ENCODE assay signal across 8 cellular contexts in genomic region chr11:90222459-90223247, GRCh38. TPM values are rescaled to one million over a fixed set of nuclear protein-coding genes. Genes with fewer than 3 reads are reported as not detected.
DNase-seq lines count a peak whose midpoint lies in the region; ATAC-seq, FAIRE-seq and TF ChIP-seq lines count a peak whose summit lies in the region.

Gene CHORDC1 (minus strand): TSS chr11:90223049. CDS start chr11:90222954, 95 bp downstream.

- peaks cover 0 to 10% of the 10 kb centered on the region in 2 experiments for H3K36me3 ChIP-seq in keratinocyte (ENCODE audit: control insufficient read depth in 2 of 2, extremely low read depth in 1 of 2, insufficient read depth in 2 of 2, low read length in 2 of 2)

- TF ChIP-seq CTCF in keratinocyte (optimal IDR thresholded peaks at IDR 0.05 in 1 of 3, IDR thresholded peaks at IDR 0.05 in 1 of 3, conservative IDR thresholded peaks at IDR 0.05 in 1 of 3; ENCODE audit: extremely low read depth in 1 of 3, insufficient read depth in 2 of 3, low read length in 3 of 3), result no peak

- dilution Hi-C loops in keratinocyte (cut with MboI; ENCODE audit: extremely low pct_ligation_motif_present, low sequenced_read_pairs), result no loop called here

- H4K20me1 ChIP-seq in keratinocyte (ENCODE audit: control insufficient read depth, extremely low read depth, insufficient read depth, low read length), result peaks cover 30% of the 10 kb centered on the region

- H3K9ac ChIP-seq in keratinocyte (ENCODE audit: control insufficient read depth, extremely low read depth, insufficient read depth, low read length), result peak within 1 kb of the TSS; percentile 89

- peaks cover 2% of the 10 kb centered on the region for H3K9me1 ChIP-seq in keratinocyte (ENCODE audit: control insufficient read depth, extremely low read depth, insufficient read depth, low read length)

- peaks cover 59% of the 10 kb centered on the region for H3K79me2 ChIP-seq in keratinocyte (ENCODE audit: control insufficient read depth, insufficient read depth, low read length)

- peak within 1 kb of the TSS; percentile 99 for H2AFZ ChIP-seq in keratinocyte (ENCODE audit: control insufficient read depth, low read length)

- H3K27ac ChIP-seq in keratinocyte (ENCODE audit: control insufficient read depth, insufficient read depth, low read length), result peak within 1 kb of the TSS; percentile 81

- peaks cover 2% of the 10 kb centered on the region for H3K9me3 ChIP-seq in keratinocyte (ENCODE audit: control insufficient read depth, low read depth, low read length)

- no peak for FAIRE-seq in keratinocyte (lab: Jason Lieb, UNC)

- ATAC-seq in GM19025 (IDR thresholded peaks at IDR 0.05; ENCODE audit: low read depth, unreplicated experiment), result peak; percentile 91
- ATAC-seq in HG03280 (IDR thresholded peaks at IDR 0.05; ENCODE audit: unreplicated experiment), result peak; percentile 90

- H3K4me1 ChIP-seq in keratinocyte (ENCODE audit: control insufficient read depth, extremely low read depth, insufficient read depth, low read length), result peaks cover 28% of the 10 kb centered on the region

- peak within 1 kb of the TSS; percentile 88 for H3K4me2 ChIP-seq in keratinocyte (ENCODE audit: control insufficient read depth, extremely low read depth, insufficient read depth, low read depth, low read length)

- no peaks in the 10 kb centered on the region for H3K27me3 ChIP-seq in keratinocyte (ENCODE audit: control insufficient read depth, extremely low read depth, insufficient read depth, low read length)

- peak within 1 kb of the TSS; percentile 90 to 97 (median 91) for H3K4me3 ChIP-seq in keratinocyte (ENCODE audit: control insufficient read depth in 2 of 3, extremely low read depth in 1 of 3, insufficient read depth in 2 of 3, low read depth in 1 of 3, low read length in 3 of 3)

- DNase-seq in AG20443 (ENCODE audit: low spot score) (peak; percentile 96), NCI-H460 (ENCODE audit: extremely low read depth, low read depth) (peak; percentile 83), cerebellum (ENCODE audit: low spot score) (peak; percentile 86), keratinocyte (ENCODE audit: low read depth, low spot score) (peak; percentile 21)
- DNase-seq in activated CD4-positive, CD25-positive, alpha-beta regulatory T cell treated with anti-CD3 and anti-CD28 coated beads, Interleukin-2, amount 50 U/mL, for 72 hours, result peak; percentile 94
- DNase-seq in stimulated activated CD4-positive, alpha-beta T cell treated with anti-CD3 and anti-CD28 coated beads, Interleukin-15, amount 100 ng/mL, for 1 hour (ENCODE audit: low read depth in 1 of 2, low spot score in 1 of 2), result peak; percentile 86 to 92

RNA-seq across cellular contexts. Expression of gene CHORDC1, which starts in this region (rescaled TPM):
- total RNA-seq in NCI-H460 (2014; rRNA removed; shearing (Covaris generic)), result 33.8 and 37.5 TPM in 2 replicates
- 47.7 and 48.7 TPM in 2 replicates for polyA plus RNA-seq in NCI-H460 (2014; cell fraction: nucleus; rRNA removed)
- total RNA-seq in cerebellum, result 57.7 TPM
- polyA plus RNA-seq in keratinocyte, result 27.6 to 50.7 TPM (median 28.7 TPM) in 3 replicates
- 66.7 TPM for polyA plus RNA-seq in keratinocyte (2011; ENCODE audit: low read depth)
- polyA plus RNA-seq in keratinocyte (2011; cell fraction: cytosol; rRNA removed), result 17.7 and 19.7 TPM in 2 replicates
- polyA plus RNA-seq in keratinocyte (2011; cell fraction: nucleus; rRNA removed), result 30.9 and 51.7 TPM in 2 replicates
- polyA plus RNA-seq in keratinocyte (2012; ENCODE audit: low replicate concordance), result 47.6 and 54.8 TPM in 2 replicates
- 32.9 to 38.6 TPM (median 38.0 TPM) in 3 replicates for polyA minus RNA-seq in keratinocyte
- polyA minus RNA-seq in keratinocyte (2011; cell fraction: cytosol; rRNA and poly(A)+ RNA removed), result 21.7 TPM
- 31.5 and 39.9 TPM in 2 replicates for polyA minus RNA-seq in keratinocyte (2011; cell fraction: nucleus; rRNA and poly(A)+ RNA removed)

Comparison
In these comparisons a context has a peak if more than half of its experiments do, and no peak if none do; other contexts are left out.
1. Peak in every context shown above with its lines: DNase-seq, ATAC-seq, H3K4me3 ChIP-seq and H3K27ac ChIP-seq.
2. DNase-seq: peak in every context shown above with its lines; median percentile 96 in AG20443; 94 in activated CD4-positive, CD25-positive, alpha-beta regulatory T cell treated with anti-CD3 and anti-CD28 coated beads, Interleukin-2, amount 50 U/mL, for 72 hours; 89 in stimulated activated CD4-positive, alpha-beta T cell treated with anti-CD3 and anti-CD28 coated beads, Interleukin-15, amount 100 ng/mL, for 1 hour; 86 in cerebellum; 83 in NCI-H460; 21 in keratinocyte.